9 cellular contexts compared by ENCODE assay signal in the genomic region with DNA sequence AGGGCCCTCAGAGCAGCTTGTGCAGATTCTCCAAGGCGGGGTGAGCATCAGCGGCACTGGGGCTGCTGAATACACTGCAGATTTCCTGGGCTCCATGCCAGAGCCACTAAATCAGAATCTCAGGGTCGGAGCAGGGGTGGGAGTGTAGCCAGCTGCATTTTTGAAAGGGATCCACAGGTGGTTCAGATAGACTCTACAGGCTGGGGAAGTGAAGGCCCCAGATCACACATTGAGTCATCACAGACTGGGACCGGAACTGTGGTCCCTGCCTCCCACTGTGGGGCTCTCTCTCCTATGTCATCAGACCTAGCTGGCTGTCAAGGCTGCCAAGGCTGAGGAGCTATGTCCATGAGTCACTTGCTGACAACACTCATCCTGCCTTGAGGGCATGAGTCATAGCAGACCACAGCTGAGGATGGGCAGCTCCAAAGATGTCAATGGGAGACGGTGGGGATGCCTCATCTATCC.
DNase-seq lines count a peak whose midpoint lies in the region; ATAC-seq and FAIRE-seq lines count a peak whose summit lies in the region.
"Had no signal": no experiment of that assay in that cellular context is flagged by ENCODE, and none has a peak within 500 bp of the region (broad histone marks: within the 10 kb centered on the region; RNA-seq: fewer than 3 reads in every experiment).

No MANE protein-coding gene starts in this region.

- WGBS in small intestine, 3 donors: 32 to 41% (median 37%) methylated on average over 5 of the region's 5 CpGs

- no peak for FAIRE-seq in small intestine (lab: Jason Lieb, UNC)
- FAIRE-seq: colon had no signal

- peak; percentile 99 for ATAC-seq in HG02678 (IDR thresholded peaks at IDR 0.05; ENCODE audit: unreplicated experiment)

- H3K27ac ChIP-seq in small intestine (ENCODE audit: low read depth in 1 of 2, low read length in 1 of 2): no peak overlapping the region

- no peaks in the 10 kb centered on the region for H3K27me3 ChIP-seq in small intestine (ENCODE audit: control insufficient read depth in 2 of 2, insufficient read depth in 2 of 2, low read length in 2 of 2)

- no peaks in the 10 kb centered on the region for H3K9me3 ChIP-seq in small intestine (ENCODE audit: control insufficient read depth, low read depth)

- no peak overlapping the region for H3K4me3 ChIP-seq in small intestine (ENCODE audit: low read depth in 1 of 2, low read length in 2 of 2)

- DNase-seq in activated T-cell treated with anti-CD3 and anti-CD28 coated beads for 1 hour (ENCODE audit: low read depth) (peak; percentile 0), NCI-H2029 (lab: John Stamatoyannopoulos, UW) (peak; percentile 25), hepatic stellate cell (ENCODE audit: low spot score) (peak; percentile 91), small intestine (no peak)
- DNase-seq in activated T-cell treated with anti-CD3 and anti-CD28 coated beads, Interleukin-2, amount 50 U/mL, for 1 hour: no peak
- DNase-seq in activated T-cell treated with anti-CD3 and anti-CD28 coated beads, Interleukin-2, amount 50 U/mL, for 48 hours: peak; percentile 66 to 77
- peak; percentile 64 to 66 for DNase-seq in stimulated activated CD8-positive, alpha-beta memory T cell treated with anti-CD3 and anti-CD28 coated beads, Interleukin-15, amount 100 ng/mL, for 48 hours (ENCODE audit: low read depth in 2 of 2)

- H3K36me3 ChIP-seq in small intestine (ENCODE audit: control insufficient read depth in 2 of 2, insufficient read depth in 2 of 2, low read length in 2 of 2): no peaks in the 10 kb centered on the region

- no peaks in the 10 kb centered on the region for H3K4me1 ChIP-seq in small intestine (ENCODE audit: control insufficient read depth in 2 of 2, insufficient read depth in 1 of 2, low read depth in 1 of 2, low read length in 1 of 2)

Comparison
In these comparisons a context has a peak if more than half of its experiments do, and no peak if none do; other contexts are left out.
1. DNase-seq: peak in activated T-cell treated with anti-CD3 and anti-CD28 coated beads for 1 hour (single experiment), NCI-H2029 (single experiment), activated T-cell treated with anti-CD3 and anti-CD28 coated beads, Interleukin-2, amount 50 U/mL, for 48 hours (2 of 2), hepatic stellate cell (single experiment) and stimulated activated CD8-positive, alpha-beta memory T cell treated with anti-CD3 and anti-CD28 coated beads, Interleukin-15, amount 100 ng/mL, for 48 hours (2 of 2); none in activated T-cell treated with anti-CD3 and anti-CD28 coated beads, Interleukin-2, amount 50 U/mL, for 1 hour (single experiment) and small intestine (single experiment).